11 cellular contexts compared by ENCODE assay signal in the genomic region with DNA sequence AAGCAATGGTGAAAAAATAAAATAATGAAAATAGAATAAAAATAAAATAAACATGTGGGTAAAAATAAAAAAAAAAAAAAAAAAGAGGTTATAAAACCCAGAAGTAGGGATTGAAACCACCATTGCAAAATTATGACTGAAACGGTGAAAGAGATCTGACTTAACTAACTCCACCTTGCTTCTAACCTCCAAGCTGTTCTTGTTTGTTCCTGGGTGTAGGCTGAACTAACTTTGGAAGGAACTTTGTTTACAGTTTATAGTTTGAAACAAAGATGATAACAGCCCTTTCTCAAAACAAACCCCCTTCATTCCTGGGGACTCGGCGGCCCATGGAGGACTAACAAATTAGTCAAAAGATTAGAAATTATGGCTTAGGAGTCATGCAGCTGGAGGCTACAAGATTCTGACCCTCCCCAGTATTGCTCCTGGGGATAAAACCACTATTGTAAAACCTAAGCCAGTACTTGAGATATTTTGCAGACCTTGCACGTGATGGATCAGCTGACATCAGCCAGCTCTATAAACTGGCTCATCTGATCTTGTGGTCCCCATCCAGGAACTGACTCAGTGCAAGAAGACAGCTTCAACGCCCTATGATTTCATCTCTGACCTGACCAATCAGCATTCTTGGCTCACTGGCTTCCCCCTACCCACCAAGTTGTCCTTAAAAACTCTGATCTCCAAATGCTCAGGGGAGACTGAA. TPM values are rescaled to one million over a fixed set of nuclear protein-coding genes. Genes with fewer than 3 reads are reported as not detected.
DNase-seq lines count a peak whose midpoint lies in the region; ATAC-seq and TF ChIP-seq lines count a peak whose summit lies in the region.
"Had no signal": no experiment of that assay in that cellular context is flagged by ENCODE, and none has a peak within 500 bp of the region (broad histone marks: within the 10 kb centered on the region; RNA-seq: fewer than 3 reads in every experiment).

No MANE protein-coding gene starts in this region.

- POLR2A ChIA-PET in RWPE1 (lab: Yijun Ruan, JAX; ENCODE audit: low non-redundant PET): no interaction called here

- CTCF ChIA-PET in RWPE1 (lab: Yijun Ruan, JAX): no interaction called here

- H3K4me3 ChIP-seq in brain microvascular endothelial cell (ENCODE audit: low read depth, low read length) (no peak overlapping the region), testis (no peak overlapping the region)
- H3K4me3 ChIP-seq: lung had no signal

- intact Hi-C loops in testis (cut with DNase I; ENCODE audit: low total_unique reads): no loop called here

- H3K27ac ChIP-seq in brain microvascular endothelial cell (peak overlapping the region; percentile 67), RWPE1 (no peak overlapping the region), testis (no peak overlapping the region)
- H3K27ac ChIP-seq: HL-60 had no signal

- ATAC-seq in GM18868 (IDR thresholded peaks at IDR 0.05; ENCODE audit: unreplicated experiment) (no peak), HG03439 (IDR thresholded peaks at IDR 0.05; ENCODE audit: unreplicated experiment) (no peak)
- ATAC-seq: WTC11 had no signal

- no peaks in the 10 kb centered on the region for H3K9me3 ChIP-seq in testis

- TF ChIP-seq CTCF in brain microvascular endothelial cell (IDR thresholded peaks at IDR 0.05; ENCODE audit: low read depth, low read length, missing control alignments) (no peak), RWPE1 (conservative IDR thresholded peaks at IDR 0.05; ENCODE audit: low read depth) (no peak), testis (IDR thresholded peaks at IDR 0.05) (no peak)

- DNase-seq in Caki2 (ENCODE audit: low read depth) (peak; percentile 51), MV-4-11 (lab: John Stamatoyannopoulos, UW) (peak; percentile 40), brain microvascular endothelial cell (peak; percentile 91), mucosa of gallbladder (ENCODE audit: low spot score) (peak; percentile 24), RWPE1 (ENCODE audit: low spot score) (no peak), testis (no peak)

- H3K27me3 ChIP-seq in brain microvascular endothelial cell (replicated peaks) (no peaks in the 10 kb centered on the region), testis (no peaks in the 10 kb centered on the region)

- H3K36me3 ChIP-seq in brain microvascular endothelial cell (replicated peaks): no peaks in the 10 kb centered on the region
- H3K36me3 ChIP-seq in testis (ENCODE audit: low read depth, missing control alignments): no peaks in the 10 kb centered on the region

- TF ChIP-seq POLR2A in testis (IDR thresholded peaks at IDR 0.05): no peak

- H3K4me1 ChIP-seq in testis: no peaks in the 10 kb centered on the region

- in situ Hi-C loops in Caki2 (cut with HindIII; ENCODE audit: low pct_unique_long_range_greater_than_20kb, low sequenced_read_pairs) (no loop called here), brain microvascular endothelial cell (cut with HindIII; ENCODE audit: low pct_ligation_motif_present, low sequenced_read_pairs) (no loop called here)

- 70 to 72% methylated on average over 5 of the region's 5 CpGs for WGBS in testis, 2 donors

RNA-seq across cellular contexts. Expression of a gene that starts 30.4 kb away (rescaled TPM):
- total RNA-seq in Caki2 (2014; rRNA removed; shearing (Covaris generic); ENCODE audit: low replicate concordance): 12.3 and 35.1 TPM in 2 replicates
- total RNA-seq in mucosa of gallbladder (16.2 TPM), testis (10 to 100 TPM; 16.8 to 26.5 TPM)
- polyA plus RNA-seq in testis (ENCODE audit: insufficient read depth, low read depth, low replicate concordance): 7.7 TPM

RNA-seq across cellular contexts. Expression of a gene that starts 47.0 kb away (rescaled TPM):
- total RNA-seq in Caki2 (2014; rRNA removed; shearing (Covaris generic); ENCODE audit: low replicate concordance): 95.9 and 130 TPM in 2 replicates
- total RNA-seq in mucosa of gallbladder: 250 TPM
- total RNA-seq in testis: 100 to 1,000 TPM; 138 to 146 TPM
- 156 TPM for polyA plus RNA-seq in testis (ENCODE audit: insufficient read depth, low read depth, low replicate concordance)

Comparison
In these comparisons a context has a peak if more than half of its experiments do, and no peak if none do; other contexts are left out.
1. DNase-seq: peak in Caki2 (single experiment), MV-4-11 (single experiment), brain microvascular endothelial cell (single experiment) and mucosa of gallbladder (single experiment); none in RWPE1 (single experiment) and testis (single experiment).